10 cellular contexts compared by ENCODE assay signal in genomic region chr17:76997981-76998531, GRCh38.
DNase-seq lines count a peak whose midpoint lies in the region; ATAC-seq and TF ChIP-seq lines count a peak whose summit lies in the region.
"Had no signal": no experiment of that assay in that cellular context is flagged by ENCODE, and none has a peak within 500 bp of the region (broad histone marks: within the 10 kb centered on the region; RNA-seq: fewer than 3 reads in every experiment).

No MANE protein-coding gene starts in this region.

- no peak overlapping the region for H3K9ac ChIP-seq in neural progenitor cell

- no peak overlapping the region for H3K27ac Mint-ChIP-seq in neural progenitor cell

- peak; percentile 45 for DNase-seq in stimulated activated CD4-positive, alpha-beta T cell treated with anti-CD3 and anti-CD28 coated beads, Interleukin-15, amount 100 ng/mL, for 24 hours
- no peak for DNase-seq in stimulated activated CD4-positive, alpha-beta T cell treated with anti-CD3 and anti-CD28 coated beads, Interleukin-4, amount 100 ng/mL, for 1 hour
- DNase-seq in SJCRH30 (peak; percentile 41 to 60), astrocyte of the hippocampus (ENCODE audit: low read depth, low spot score) (peak; percentile 51), SKM-1 (lab: John Stamatoyannopoulos, UW; ENCODE audit: unreplicated experiment) (no peak), neural progenitor cell (ENCODE audit: low spot score) (no peak)

- no peak overlapping the region for H3K4me2 ChIP-seq in neural progenitor cell

- peaks cover 44% of the 10 kb centered on the region for H3F3A ChIP-seq in neural progenitor cell (ENCODE audit: low read depth)

- peaks cover 32% of the 10 kb centered on the region for H3K4me1 ChIP-seq in SJCRH30
- H3K4me1 ChIP-seq in neural progenitor cell, result peaks cover 54% of the 10 kb centered on the region

- H3K36me3 ChIP-seq in SJCRH30, result no peaks in the 10 kb centered on the region
- no peaks in the 10 kb centered on the region for H3K36me3 ChIP-seq in neural progenitor cell

- no peak overlapping the region for H2AFZ ChIP-seq in neural progenitor cell (replicated peaks)

- no peak for TF ChIP-seq CTCF in neural progenitor cell (IDR thresholded peaks at IDR 0.05)

- no peaks in the 10 kb centered on the region for H3K36me3 Mint-ChIP-seq in neural progenitor cell

- peaks cover 2% of the 10 kb centered on the region for H4K20me1 ChIP-seq in neural progenitor cell (ENCODE audit: low read depth)

- peaks cover 60% of the 10 kb centered on the region for H3K4me1 Mint-ChIP-seq in neural progenitor cell

- no peak overlapping the region for H3K27ac ChIP-seq in SJCRH30
- H3K27ac ChIP-seq in neural progenitor cell, result no peak overlapping the region
- H3K27ac ChIP-seq: C4-2B had no signal

- H3K9me3 ChIP-seq in SJCRH30 (replicated peaks) (no peaks in the 10 kb centered on the region), neural progenitor cell (ENCODE audit: low read depth) (no peaks in the 10 kb centered on the region)

- H3K79me2 ChIP-seq in neural progenitor cell (ENCODE audit: low read depth), result no peaks in the 10 kb centered on the region

- H3K4me3 Mint-ChIP-seq in neural progenitor cell, result no peak overlapping the region

- peaks cover 9% of the 10 kb centered on the region for H3K27me3 Mint-ChIP-seq in neural progenitor cell (ENCODE audit: insufficient read depth, low read depth)

- H3K27me3 ChIP-seq in SJCRH30, result peaks cover 30% of the 10 kb centered on the region
- H3K27me3 ChIP-seq in neural progenitor cell, result no peaks in the 10 kb centered on the region

- no peaks in the 10 kb centered on the region for H3K9me3 Mint-ChIP-seq in neural progenitor cell

- no peak for ATAC-seq in GM18520 (IDR thresholded peaks at IDR 0.05; ENCODE audit: unreplicated experiment)
- ATAC-seq in HG02571 (IDR thresholded peaks at IDR 0.05; ENCODE audit: unreplicated experiment), result no peak

- no peak overlapping the region for H3K4me3 ChIP-seq in SJCRH30
- no peak overlapping the region for H3K4me3 ChIP-seq in neural progenitor cell
- H3K4me3 ChIP-seq: skin epidermis had no signal

Comparison
In these comparisons a context has a peak if more than half of its experiments do, and no peak if none do; other contexts are left out.
1. DNase-seq: peak in stimulated activated CD4-positive, alpha-beta T cell treated with anti-CD3 and anti-CD28 coated beads, Interleukin-15, amount 100 ng/mL, for 24 hours (single experiment), SJCRH30 (2 of 2) and astrocyte of the hippocampus (single experiment); none in stimulated activated CD4-positive, alpha-beta T cell treated with anti-CD3 and anti-CD28 coated beads, Interleukin-4, amount 100 ng/mL, for 1 hour (single experiment), SKM-1 (single experiment) and neural progenitor cell (single experiment).